22 cellular contexts compared by ENCODE assay signal in genomic region chr3:134228035-134228434, GRCh38. TPM values are rescaled to one million over a fixed set of nuclear protein-coding genes. Genes with fewer than 3 reads are reported as not detected.
DNase-seq lines count a peak whose midpoint lies in the region; ATAC-seq and TF ChIP-seq lines count a peak whose summit lies in the region.
"Had no signal": no experiment of that assay in that cellular context is flagged by ENCODE, and none has a peak within 500 bp of the region (broad histone marks: within the 10 kb centered on the region; RNA-seq: fewer than 3 reads in every experiment).

No MANE protein-coding gene starts in this region.

- H3K36me3 ChIP-seq in MG63 (no peaks in the 10 kb centered on the region), H7 (replicated peaks; ENCODE audit: control insufficient read depth, insufficient read depth, low read length) (no peaks in the 10 kb centered on the region), transverse colon (no peaks in the 10 kb centered on the region)
- H3K36me3 ChIP-seq: BLaER1 had no signal

- H3K27me3 ChIP-seq in MG63: no peaks in the 10 kb centered on the region
- no peaks in the 10 kb centered on the region for H3K27me3 ChIP-seq in H7 (ENCODE audit: control insufficient read depth, insufficient read depth, low read length)
- H3K27me3 ChIP-seq in transverse colon: no peaks in the 10 kb centered on the region
- H3K27me3 ChIP-seq: BLaER1 had no signal

- WGBS in transverse colon (ENCODE audit: low coverage in 1 of 2), 2 donors: 82 to 83% methylated on average over 2 to 6 of the region's 6 CpGs

- intact Hi-C loops in left ventricle myocardium superior (cut with micrococcal nuclease): no loop called here
- intact Hi-C loops in Right ventricle myocardium inferior (cut with DNase I): no loop called here
- intact Hi-C loops in transverse colon (cut with DNase I; ENCODE audit: low total_unique reads): no loop called here

- TF ChIP-seq EP300 in transverse colon (IDR thresholded peaks at IDR 0.05; ENCODE audit: low read depth): no peak

- peaks cover 41% of the 10 kb centered on the region for H3K4me1 Mint-ChIP-seq in T-helper 17 cell

- H3K27me3 Mint-ChIP-seq in T-helper 17 cell: no peaks in the 10 kb centered on the region
- H3K27me3 Mint-ChIP-seq: CD4-positive, alpha-beta memory T cell had no signal

- no peaks in the 10 kb centered on the region for H3K36me3 Mint-ChIP-seq in T-helper 17 cell (ENCODE audit: low read depth)

- no peak for TF ChIP-seq POLR2A in transverse colon (IDR thresholded peaks at IDR 0.05)

- H3K4me3 ChIP-seq in MG63 (no peak overlapping the region), fibroblast of mammary gland (ENCODE audit: control insufficient read depth, low read depth, low read length) (no peak overlapping the region), H7 (ENCODE audit: insufficient read depth, low read depth, low read length) (no peak overlapping the region), transverse colon (no peak overlapping the region)
- H3K4me3 ChIP-seq: BLaER1, GM12878 had no signal

- H3K4me3 Mint-ChIP-seq in T-helper 17 cell: no peak overlapping the region
- H3K4me3 Mint-ChIP-seq: CD4-positive, alpha-beta memory T cell had no signal

- H3K9me3 ChIP-seq in MG63: peaks cover 10% of the 10 kb centered on the region; the same call in 1 of the 2 replicates
- H3K9me3 ChIP-seq in transverse colon: no peaks in the 10 kb centered on the region
- no peaks in the 10 kb centered on the region for H3K9me3 ChIP-seq in T-helper 17 cell (ENCODE audit: control insufficient read depth, low read length, poor library complexity, severe bottlenecking)
- H3K9me3 ChIP-seq: BLaER1 had no signal

- TF ChIP-seq CTCF in fibroblast of mammary gland (conservative IDR thresholded peaks at IDR 0.05; ENCODE audit: control insufficient read depth, insufficient read depth, low read depth, low read length) (no peak), transverse colon (IDR thresholded peaks at IDR 0.05) (no peak)

- H3K27ac ChIP-seq in transverse colon: no peak overlapping the region
- H3K27ac ChIP-seq: BLaER1 had no signal

- H3K27ac Mint-ChIP-seq in T-helper 17 cell: no peak overlapping the region

- peak; percentile 35 for ATAC-seq in left ventricle myocardium superior
- no peak for ATAC-seq in Right ventricle myocardium inferior
- ATAC-seq in T-helper 17 cell: no peak
- ATAC-seq: GM12878, PC-3 had no signal

- DNase-seq in left ventricle myocardium superior: no peak
- DNase-seq in Right ventricle myocardium inferior (ENCODE audit: missing footprints): no peak
- peak; percentile 81 for DNase-seq in MG63
- peak; percentile 22 for DNase-seq in fibroblast of mammary gland (ENCODE audit: low read depth)
- DNase-seq in H7: no peak
- DNase-seq in transverse colon: no peak
- DNase-seq in T-helper 17 cell: no peak
- DNase-seq: CD4-positive, alpha-beta memory T cell; COR-L47; GDM1; Karpas-422; NCI-H1105 treated with DMSO at 0.1 percent for 48 hours; NCI-H146; NCI-H2029; NCI-H446; NCI-H524 treated with DMSO at 0.1 percent for 48 hours; NCI-H774; NK-92 treated with Interleukin-12 subunit alpha and Interleukin-12 subunit beta, amount 100 ng/mL, for 24 hours; PC-3; Right ventricle myocardium superior had no signal

- peaks cover 0 to 34% (median 19%) of the 10 kb centered on the region in 4 donors for H3K4me1 ChIP-seq in transverse colon

- in situ Hi-C loops in transverse colon (cut with MboI; ENCODE audit: low pct_ligation_motif_present in 1 of 4, low pct_unique_long_range_greater_than_20kb in 1 of 4, low sequenced_read_pairs in 3 of 4): no loop called here

RNA-seq across cellular contexts. Expression of gene RYK, which starts 22.6 kb away (rescaled TPM):
- total RNA-seq in left ventricle myocardium superior: 37.5 TPM
- 40.6 TPM for total RNA-seq in Right ventricle myocardium inferior
- total RNA-seq in MG63 (2014; rRNA removed; shearing (Covaris generic); ENCODE audit: low replicate concordance): 107 and 128 TPM in 2 replicates
- total RNA-seq in H7 (2014; rRNA removed; shearing (Covaris generic)): 74.7 and 79.2 TPM in 2 replicates
- 10 to 100 TPM; 20.2 to 91.1 (median 61.6) TPM for total RNA-seq in transverse colon
- total RNA-seq in T-helper 17 cell: 10 to 100 TPM; 42.9 to 44.9 TPM

Comparison
In these comparisons a context has a peak if more than half of its experiments do, and no peak if none do; other contexts are left out.
1. DNase-seq: peak in MG63 (single experiment) and fibroblast of mammary gland (single experiment); none in left ventricle myocardium superior (single experiment), Right ventricle myocardium inferior (single experiment), H7 (single experiment), transverse colon (single experiment) and T-helper 17 cell (0 of 3).